26 cellular contexts compared by ENCODE assay signal in genomic region chr1:9169601-9170137, GRCh38.
"Had no signal": no experiment of that assay in that cellular context is flagged by ENCODE, and none has a peak within 500 bp of the region (broad histone marks: within the 10 kb centered on the region; RNA-seq: fewer than 3 reads in every experiment).

No MANE protein-coding gene starts in this region.

- H3K36me3 ChIP-seq: breast epithelium, colonic mucosa, esophagus squamous epithelium, left ventricle myocardium inferior, suprapubic skin, vagina had no signal

- H3K4me3 ChIP-seq: breast epithelium, colonic mucosa, esophagus squamous epithelium, left ventricle myocardium inferior, suprapubic skin, vagina had no signal

- H3K9me3 ChIP-seq: breast epithelium, colonic mucosa, esophagus squamous epithelium, left ventricle myocardium inferior, suprapubic skin, vagina had no signal

- ATAC-seq: activated CD4-positive, alpha-beta T cell treated with anti-CD3 and anti-CD28 coated beads for 36 hours; activated T-helper 17 cell treated with anti-CD3 and anti-CD28 coated beads, Interleukin-2, amount 50 U/mL, for 72 hours; foreskin keratinocyte; naive thymus-derived CD4-positive, alpha-beta T cell; stimulated activated naive CD8-positive, alpha-beta T cell treated with anti-CD3 and anti-CD28 coated beads, Interleukin-15, amount 100 ng/mL, for 72 hours had no signal

- H3K27ac ChIP-seq: breast epithelium, colonic mucosa, esophagus squamous epithelium, foreskin keratinocyte, left ventricle myocardium inferior, suprapubic skin, vagina had no signal

- H3K27me3 Mint-ChIP-seq: activated naive CD8-positive, alpha-beta T cell treated with anti-CD3 and anti-CD28 coated beads, Interleukin-2, amount 10 ng/mL, durations not matched to agents 7 days and 5 days; activated T-helper 17 cell treated with anti-CD3 and anti-CD28 coated beads, Interleukin-2, amount 50 U/mL, for 72 hours; stimulated activated naive CD8-positive, alpha-beta T cell treated with anti-CD3 and anti-CD28 coated beads, Interleukin-15, amount 100 ng/mL, for 72 hours had no signal

- H3K9me3 Mint-ChIP-seq: activated B cell treated with CpG ODN at 0.5 μM for 24 hours; activated naive CD4-positive, alpha-beta T cell treated with anti-CD3 and anti-CD28 coated beads for 36 hours; activated naive CD8-positive, alpha-beta T cell treated with anti-CD3 and anti-CD28 coated beads, Interleukin-2, amount 10 ng/mL, durations not matched to agents 7 days and 5 days; activated T-cell treated with anti-CD3 and anti-CD28 coated beads, Interleukin-2, amount 50 U/mL, for 24 hours; activated T-helper 17 cell treated with anti-CD3 and anti-CD28 coated beads, Interleukin-2, amount 50 U/mL, for 72 hours; central memory CD8-positive, alpha-beta T cell; immature natural killer cell; naive thymus-derived CD4-positive, alpha-beta T cell; neural crest cell; stimulated activated naive CD8-positive, alpha-beta T cell treated with anti-CD3 and anti-CD28 coated beads, Interleukin-15, amount 100 ng/mL, for 72 hours had no signal

- H3K4me1 ChIP-seq: colonic mucosa, foreskin keratinocyte had no signal

- H3K36me3 Mint-ChIP-seq: immature natural killer cell had no signal

- DNase-seq: activated B cell treated with CpG ODN at 0.5 μM for 24 hours; activated CD4-positive, alpha-beta T cell treated with anti-CD3 and anti-CD28 coated beads for 36 hours; activated CD4-positive, alpha-beta T cell treated with anti-CD3 and anti-CD28 coated beads, Interleukin-2, amount 50 U/mL, for 4 hours; activated CD8-positive, alpha-beta memory T cell treated with anti-CD3 and anti-CD28 coated beads for 24 hours; activated CD8-positive, alpha-beta memory T cell treated with anti-CD3 and anti-CD28 coated beads, Interleukin-2, amount 50 U/mL, for 4 hours; activated naive CD4-positive, alpha-beta T cell treated with anti-CD3 and anti-CD28 coated beads for 36 hours; activated naive CD8-positive, alpha-beta T cell treated with anti-CD3 and anti-CD28 coated beads, Interleukin-2, amount 10 ng/mL, durations not matched to agents 7 days and 5 days; activated T-cell treated with anti-CD3 and anti-CD28 coated beads, Interleukin-2, amount 50 U/mL, for 24 hours; amniotic stem cell; colonic mucosa; endodermal cell; esophagus squamous epithelium; foreskin keratinocyte; immature natural killer cell; left ventricle myocardium inferior; naive thymus-derived CD4-positive, alpha-beta T cell; stimulated activated CD4-positive, alpha-beta T cell treated with anti-CD3 and anti-CD28 coated beads, Interleukin-4, amount 100 ng/mL, for 4 hours; stimulated activated naive CD8-positive, alpha-beta T cell treated with anti-CD3 and anti-CD28 coated beads, Interleukin-15, amount 100 ng/mL, for 72 hours; T-helper 9 cell; trophoblast cell had no signal

- H3K27me3 ChIP-seq: breast epithelium, colonic mucosa, esophagus squamous epithelium, foreskin keratinocyte, suprapubic skin, vagina had no signal

- H3K4me1 Mint-ChIP-seq: activated CD4-positive, alpha-beta T cell treated with anti-CD3 and anti-CD28 coated beads for 36 hours; central memory CD8-positive, alpha-beta T cell; immature natural killer cell had no signal

- H3K27ac Mint-ChIP-seq: activated B cell treated with CpG ODN at 0.5 μM for 24 hours; activated CD4-positive, alpha-beta T cell treated with anti-CD3 and anti-CD28 coated beads for 36 hours; activated naive CD4-positive, alpha-beta T cell treated with anti-CD3 and anti-CD28 coated beads for 36 hours; activated naive CD8-positive, alpha-beta T cell treated with anti-CD3 and anti-CD28 coated beads, Interleukin-2, amount 10 ng/mL, durations not matched to agents 7 days and 5 days; activated T-cell treated with anti-CD3 and anti-CD28 coated beads, Interleukin-2, amount 50 U/mL, for 24 hours; activated T-helper 17 cell treated with anti-CD3 and anti-CD28 coated beads, Interleukin-2, amount 50 U/mL, for 72 hours; endodermal cell; immature natural killer cell; stimulated activated naive CD8-positive, alpha-beta T cell treated with anti-CD3 and anti-CD28 coated beads, Interleukin-15, amount 100 ng/mL, for 72 hours had no signal

- H3K4me3 Mint-ChIP-seq: activated B cell treated with CpG ODN at 0.5 μM for 24 hours; activated CD4-positive, alpha-beta T cell treated with anti-CD3 and anti-CD28 coated beads for 36 hours; activated naive CD4-positive, alpha-beta T cell treated with anti-CD3 and anti-CD28 coated beads for 36 hours; activated naive CD8-positive, alpha-beta T cell treated with anti-CD3 and anti-CD28 coated beads, Interleukin-2, amount 10 ng/mL, durations not matched to agents 7 days and 5 days; activated T-cell treated with anti-CD3 and anti-CD28 coated beads, Interleukin-2, amount 50 U/mL, for 24 hours; activated T-helper 17 cell treated with anti-CD3 and anti-CD28 coated beads, Interleukin-2, amount 50 U/mL, for 72 hours; central memory CD8-positive, alpha-beta T cell; endodermal cell; immature natural killer cell; naive thymus-derived CD4-positive, alpha-beta T cell; neural crest cell; stimulated activated naive CD8-positive, alpha-beta T cell treated with anti-CD3 and anti-CD28 coated beads, Interleukin-15, amount 100 ng/mL, for 72 hours had no signal
